1 cellular context compared by ENCODE assay signal in genomic region chr2:222864296-222864695, GRCh38.
TF ChIP-seq lines count a peak whose summit lies in the region.

No MANE protein-coding gene starts in this region.

TF ChIP-seq in HepG2, 621 proteins besides CTCF, POLR2A, EP300 and RAD21 (continued from another document and continues in another):
- TF ChIP-seq PRDM4 (CRISPR knock-in tag; IDR thresholded peaks at IDR 0.05; ENCODE audit: borderline replicate concordance) = no peak
- no peak for TF ChIP-seq ZNF530 (CRISPR knock-in tag; IDR thresholded peaks at IDR 0.05; ENCODE audit: low read depth)
- no peak for TF ChIP-seq ZNF331 (CRISPR knock-in tag; IDR thresholded peaks at IDR 0.05)
- TF ChIP-seq NFYB (CRISPR knock-in tag; IDR thresholded peaks at IDR 0.05) = no peak
- TF ChIP-seq ZBTB4 (CRISPR knock-in tag; IDR thresholded peaks at IDR 0.05; ENCODE audit: borderline replicate concordance) = no peak
- TF ChIP-seq GTF3A (CRISPR knock-in tag; conservative IDR thresholded peaks at IDR 0.05) = no peak
- no peak for TF ChIP-seq ZMAT3 (CRISPR knock-in tag; conservative IDR thresholded peaks at IDR 0.05)
- TF ChIP-seq HMGXB3 (CRISPR knock-in tag; IDR thresholded peaks at IDR 0.05; ENCODE audit: borderline replicate concordance) = no peak
- TF ChIP-seq ZNF710 (CRISPR knock-in tag; IDR thresholded peaks at IDR 0.05; ENCODE audit: borderline replicate concordance) = no peak
- peak; percentile 80 for TF ChIP-seq TEAD3 (CRISPR knock-in tag; optimal IDR thresholded peaks at IDR 0.05; ENCODE audit: borderline replicate concordance)
- TF ChIP-seq HNF4A (CRISPR knock-in tag; IDR thresholded peaks at IDR 0.05) = no peak
- TF ChIP-seq ZNF567 (CRISPR knock-in tag; IDR thresholded peaks at IDR 0.05; ENCODE audit: borderline replicate concordance) = no peak
- no peak for TF ChIP-seq ZNF407 (CRISPR knock-in tag; IDR thresholded peaks at IDR 0.05; ENCODE audit: not compliant biosample characterization)
- no peak for TF ChIP-seq ARNTL (CRISPR knock-in tag; IDR thresholded peaks at IDR 0.05)
- no peak for TF ChIP-seq ZNF777 (CRISPR knock-in tag; IDR thresholded peaks at IDR 0.05)
- TF ChIP-seq CHD4 (IDR thresholded peaks at IDR 0.05; ENCODE audit: borderline replicate concordance, low read length) = no peak
- no peak for TF ChIP-seq CEBPB (IDR thresholded peaks at IDR 0.05; ENCODE audit: borderline replicate concordance, low read depth, low read length)
- no peak for TF ChIP-seq ZFP37 (CRISPR knock-in tag; IDR thresholded peaks at IDR 0.05; ENCODE audit: borderline replicate concordance)
- no peak for TF ChIP-seq U2AF2 (IDR thresholded peaks at IDR 0.05; ENCODE audit: low read depth, low read length)
- peak; percentile 97 for TF ChIP-seq ATF3 (CRISPR knock-in tag; IDR thresholded peaks at IDR 0.05)
- no peak for TF ChIP-seq ZNF510 (CRISPR knock-in tag; IDR thresholded peaks at IDR 0.05; ENCODE audit: low read depth)
- TF ChIP-seq RXRB (CRISPR knock-in tag; IDR thresholded peaks at IDR 0.05; ENCODE audit: borderline replicate concordance) = peak; percentile 32; the same call in 1 of the 2 replicates
- TF ChIP-seq RELA (CRISPR knock-in tag; IDR thresholded peaks at IDR 0.05) = no peak
- no peak for TF ChIP-seq ZNF33B (CRISPR knock-in tag; IDR thresholded peaks at IDR 0.05)
- 0 out of 2 replicates have a peak, but pooled peaks have one; percentile 32 for TF ChIP-seq SSRP1 (CRISPR knock-in tag; IDR thresholded peaks at IDR 0.05)
- TF ChIP-seq MYNN (CRISPR knock-in tag; IDR thresholded peaks at IDR 0.05; ENCODE audit: low read depth) = 0 out of 2 replicates have a peak, but pooled peaks have one; percentile 35
- no peak for TF ChIP-seq THAP7 (CRISPR knock-in tag; IDR thresholded peaks at IDR 0.05)
- TF ChIP-seq HNF4G (IDR thresholded peaks at IDR 0.05; ENCODE audit: borderline replicate concordance, low read depth, low read length) = peak; percentile 43; the same call in 1 of the 2 replicates
- TF ChIP-seq HNF4G (CRISPR knock-in tag; IDR thresholded peaks at IDR 0.05; ENCODE audit: borderline replicate concordance, low read depth) = no peak
- no peak for TF ChIP-seq SOX6 (IDR thresholded peaks at IDR 0.05)
- peak; percentile 62 for TF ChIP-seq SOX6 (CRISPR knock-in tag; IDR thresholded peaks at IDR 0.05)
- TF ChIP-seq ZNF143 (CRISPR knock-in tag; IDR thresholded peaks at IDR 0.05) = no peak
- no peak for TF ChIP-seq SMAD1 (CRISPR knock-in tag; IDR thresholded peaks at IDR 0.05; ENCODE audit: borderline replicate concordance, low read depth)
- TF ChIP-seq ZBTB20 (CRISPR knock-in tag; IDR thresholded peaks at IDR 0.05; ENCODE audit: borderline replicate concordance, low read depth) = no peak
- no peak for TF ChIP-seq HINFP (CRISPR knock-in tag; IDR thresholded peaks at IDR 0.05; ENCODE audit: low read depth)
